11 cellular contexts compared by ENCODE assay signal in the genomic region with DNA sequence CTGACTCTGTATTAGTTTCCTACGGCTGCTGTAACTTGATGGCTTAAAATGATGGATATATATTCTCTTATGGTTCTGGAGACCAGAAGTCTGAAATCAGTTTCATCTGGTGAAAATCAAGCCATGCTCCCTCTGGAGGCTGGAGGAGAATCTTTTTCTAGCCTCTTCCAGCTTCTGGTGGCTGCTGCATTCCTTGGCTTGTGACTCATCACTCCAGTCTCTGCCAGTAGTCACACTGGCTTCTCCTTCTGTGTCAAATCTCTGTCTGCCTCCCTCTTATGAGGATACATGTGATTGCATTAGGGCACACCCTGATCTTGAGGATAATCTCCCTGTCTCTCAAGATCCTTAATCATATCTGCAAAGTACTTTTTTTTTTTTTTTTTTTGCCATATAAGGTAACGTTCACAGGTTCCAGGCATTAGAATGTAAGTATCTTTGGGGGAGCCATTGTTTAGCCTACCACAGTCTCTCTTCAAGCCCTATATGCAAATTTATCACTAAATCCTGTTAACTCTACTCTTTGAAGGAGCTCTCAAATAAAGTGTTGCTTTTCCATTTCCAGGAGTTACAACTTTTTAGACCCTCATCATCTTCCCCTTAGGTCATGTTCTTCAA. TPM values are rescaled to one million over a fixed set of nuclear protein-coding genes. Genes with fewer than 3 reads are reported as not detected.
A peak's percentile ranks its signal among the peaks of the same experiment; 100 is the strongest.
DNase-seq lines count a peak whose midpoint lies in the region; ATAC-seq and TF ChIP-seq lines count a peak whose summit lies in the region.
"Had no signal": no experiment of that assay in that cellular context is flagged by ENCODE, and none has a peak within 500 bp of the region (broad histone marks: within the 10 kb centered on the region; RNA-seq: fewer than 3 reads in every experiment).

No MANE protein-coding gene starts in this region.

- H3K4me1 ChIP-seq in RWPE2 (ENCODE audit: insufficient read depth, poor library complexity, severe bottlenecking), result peaks cover 11% of the 10 kb centered on the region
- no peaks in the 10 kb centered on the region for H3K4me1 ChIP-seq in upper lobe of right lung

- no peaks in the 10 kb centered on the region for H3K36me3 Mint-ChIP-seq in activated CD4-positive, alpha-beta T cell treated with anti-CD3 and anti-CD28 coated beads, Interleukin-2, amount 10 ng/mL, durations not matched to agents 7 days and 5 days (ENCODE audit: low read depth)
- H3K36me3 Mint-ChIP-seq in activated CD8-positive, alpha-beta T cell treated with anti-CD3 and anti-CD28 coated beads, Interleukin-2, amount 10 ng/mL, durations not matched to agents 7 days and 5 days (ENCODE audit: low read depth), result no peaks in the 10 kb centered on the region

- H3K27ac ChIP-seq in RWPE2 (ENCODE audit: poor library complexity, severe bottlenecking), result peak overlapping the region; percentile 45
- no peak overlapping the region for H3K27ac ChIP-seq in upper lobe of right lung

- H3K4me1 Mint-ChIP-seq in activated CD4-positive, alpha-beta T cell treated with anti-CD3 and anti-CD28 coated beads, Interleukin-2, amount 10 ng/mL, durations not matched to agents 7 days and 5 days, result no peaks in the 10 kb centered on the region
- no peaks in the 10 kb centered on the region for H3K4me1 Mint-ChIP-seq in activated CD8-positive, alpha-beta T cell treated with anti-CD3 and anti-CD28 coated beads, Interleukin-2, amount 10 ng/mL, durations not matched to agents 7 days and 5 days (ENCODE audit: low read depth)

- H3K27me3 ChIP-seq in RWPE2 (ENCODE audit: insufficient read depth, poor library complexity, severe bottlenecking) (no peaks in the 10 kb centered on the region), upper lobe of right lung (no peaks in the 10 kb centered on the region)

- peaks cover 34% of the 10 kb centered on the region for H3K36me3 ChIP-seq in RWPE2 (ENCODE audit: low read depth)
- peaks cover 4% of the 10 kb centered on the region for H3K36me3 ChIP-seq in upper lobe of right lung

- H3K27ac Mint-ChIP-seq in activated CD4-positive, alpha-beta T cell treated with anti-CD3 and anti-CD28 coated beads, Interleukin-2, amount 10 ng/mL, durations not matched to agents 7 days and 5 days, result no peak overlapping the region
- H3K27ac Mint-ChIP-seq in activated CD8-positive, alpha-beta T cell treated with anti-CD3 and anti-CD28 coated beads, Interleukin-2, amount 10 ng/mL, durations not matched to agents 7 days and 5 days, result no peak overlapping the region
- H3K27ac Mint-ChIP-seq: dendritic cell treated with granulocyte-macrophage colony-stimulating factor and Interleukin-4, amounts not matched to agents 40 ng/mL and 50 ng/mL, for 4 days had no signal

- POLR2A ChIA-PET in activated CD4-positive, alpha-beta T cell treated with anti-CD3 and anti-CD28 coated beads, Interleukin-2, amount 10 ng/mL, durations not matched to agents 7 days and 5 days (lab: Charles Lee), result no interaction called here
- POLR2A ChIA-PET in activated CD8-positive, alpha-beta T cell treated with anti-CD3 and anti-CD28 coated beads, Interleukin-2, amount 10 ng/mL, durations not matched to agents 7 days and 5 days (lab: Charles Lee), result no interaction called here

- H3K9me3 Mint-ChIP-seq in activated CD4-positive, alpha-beta T cell treated with anti-CD3 and anti-CD28 coated beads, Interleukin-2, amount 10 ng/mL, durations not matched to agents 7 days and 5 days, result no peaks in the 10 kb centered on the region
- no peaks in the 10 kb centered on the region for H3K9me3 Mint-ChIP-seq in activated CD8-positive, alpha-beta T cell treated with anti-CD3 and anti-CD28 coated beads, Interleukin-2, amount 10 ng/mL, durations not matched to agents 7 days and 5 days (ENCODE audit: insufficient read depth)
- H3K9me3 Mint-ChIP-seq: dendritic cell treated with granulocyte-macrophage colony-stimulating factor and Interleukin-4, amounts not matched to agents 40 ng/mL and 50 ng/mL, for 4 days had no signal

- H3K4me3 ChIP-seq in RWPE2 (ENCODE audit: severe bottlenecking) (no peak overlapping the region), foreskin fibroblast (ENCODE audit: low read depth in 1 of 2, low read length in 2 of 2) (no peak overlapping the region), upper lobe of right lung (no peak overlapping the region)

- H3K9me3 ChIP-seq in RWPE2 (ENCODE audit: severe bottlenecking) (no peaks in the 10 kb centered on the region), upper lobe of right lung (no peaks in the 10 kb centered on the region)

- intact Hi-C loops in upper lobe of right lung (cut with DNase I), result no loop called here

- peak; percentile 1 for DNase-seq in SKM-1 treated with dmso at 0.1 percent for 144 hours (lab: John Stamatoyannopoulos, UW; ENCODE audit: unreplicated experiment)
- no peak for DNase-seq in SKM-1 (lab: John Stamatoyannopoulos, UW; ENCODE audit: unreplicated experiment)
- DNase-seq in RWPE2 (ENCODE audit: low spot score), result peak; percentile 79
- peak; percentile 89 to 95 for DNase-seq in foreskin fibroblast
- DNase-seq in upper lobe of right lung, result no peak
- DNase-seq in activated CD4-positive, alpha-beta T cell treated with anti-CD3 and anti-CD28 coated beads, Interleukin-2, amount 10 ng/mL, durations not matched to agents 7 days and 5 days, result no peak
- no peak for DNase-seq in activated CD8-positive, alpha-beta T cell treated with anti-CD3 and anti-CD28 coated beads, Interleukin-2, amount 10 ng/mL, durations not matched to agents 7 days and 5 days
- DNase-seq: DND-41, NCI-H1417 treated with DMSO at 0.1 percent for 48 hours had no signal

- CTCF ChIA-PET in activated CD4-positive, alpha-beta T cell treated with anti-CD3 and anti-CD28 coated beads, Interleukin-2, amount 10 ng/mL, durations not matched to agents 7 days and 5 days (lab: Charles Lee), result no interaction called here
- CTCF ChIA-PET in activated CD8-positive, alpha-beta T cell treated with anti-CD3 and anti-CD28 coated beads, Interleukin-2, amount 10 ng/mL, durations not matched to agents 7 days and 5 days (lab: Charles Lee), result interaction anchor here (0.8 kb wide), 1 partner anchor 94 kb away, joined by 3 read pairs; a partner anchor contains a TSS

- peak; percentile 100 for ATAC-seq in RWPE2 (ENCODE audit: low read depth)
- ATAC-seq in upper lobe of right lung, result peak; percentile 58
- no peak for ATAC-seq in HG03460 (IDR thresholded peaks at IDR 0.05; ENCODE audit: unreplicated experiment)
- ATAC-seq in activated CD8-positive, alpha-beta T cell treated with anti-CD3 and anti-CD28 coated beads, Interleukin-2, amount 10 ng/mL, durations not matched to agents 7 days and 5 days, result no peak

- TF ChIP-seq CTCF in RWPE2 (IDR thresholded peaks at IDR 0.05; ENCODE audit: poor library complexity, severe bottlenecking) (peak; percentile 92), foreskin fibroblast (IDR thresholded peaks at IDR 0.05; ENCODE audit: low read depth, low read length) (peak; percentile 64), upper lobe of right lung (IDR thresholded peaks at IDR 0.05) (no peak)

- H3K27me3 Mint-ChIP-seq in activated CD4-positive, alpha-beta T cell treated with anti-CD3 and anti-CD28 coated beads, Interleukin-2, amount 10 ng/mL, durations not matched to agents 7 days and 5 days, result no peaks in the 10 kb centered on the region
- no peaks in the 10 kb centered on the region for H3K27me3 Mint-ChIP-seq in activated CD8-positive, alpha-beta T cell treated with anti-CD3 and anti-CD28 coated beads, Interleukin-2, amount 10 ng/mL, durations not matched to agents 7 days and 5 days (ENCODE audit: low read depth)
- H3K27me3 Mint-ChIP-seq: dendritic cell treated with granulocyte-macrophage colony-stimulating factor and Interleukin-4, amounts not matched to agents 40 ng/mL and 50 ng/mL, for 4 days had no signal

- H3K4me3 Mint-ChIP-seq in activated CD4-positive, alpha-beta T cell treated with anti-CD3 and anti-CD28 coated beads, Interleukin-2, amount 10 ng/mL, durations not matched to agents 7 days and 5 days, result no peak overlapping the region
- no peak overlapping the region for H3K4me3 Mint-ChIP-seq in activated CD8-positive, alpha-beta T cell treated with anti-CD3 and anti-CD28 coated beads, Interleukin-2, amount 10 ng/mL, durations not matched to agents 7 days and 5 days
- H3K4me3 Mint-ChIP-seq: dendritic cell treated with granulocyte-macrophage colony-stimulating factor and Interleukin-4, amounts not matched to agents 40 ng/mL and 50 ng/mL, for 4 days had no signal

RNA-seq across cellular contexts. Expression of a gene that starts 17.8 kb away (rescaled TPM):
- total RNA-seq in upper lobe of right lung, result 16.6 TPM
- 1 to 10 TPM; 5.0 to 7.7 TPM for total RNA-seq in activated CD4-positive, alpha-beta T cell treated with anti-CD3 and anti-CD28 coated beads, Interleukin-2, amount 10 ng/mL, durations not matched to agents 7 days and 5 days
- total RNA-seq in activated CD8-positive, alpha-beta T cell treated with anti-CD3 and anti-CD28 coated beads, Interleukin-2, amount 10 ng/mL, durations not matched to agents 7 days and 5 days, result 1 to 10 TPM; 5.7 to 6.3 TPM

RNA-seq across cellular contexts. Expression of a gene that starts 50.2 kb away (rescaled TPM):
- total RNA-seq in upper lobe of right lung, result not detected
- total RNA-seq in activated CD4-positive, alpha-beta T cell treated with anti-CD3 and anti-CD28 coated beads, Interleukin-2, amount 10 ng/mL, durations not matched to agents 7 days and 5 days, result not detected
- total RNA-seq in activated CD8-positive, alpha-beta T cell treated with anti-CD3 and anti-CD28 coated beads, Interleukin-2, amount 10 ng/mL, durations not matched to agents 7 days and 5 days, result not detected

RNA-seq across cellular contexts. Expression of a gene that starts 51.6 kb away (rescaled TPM):
- 22.0 TPM for total RNA-seq in upper lobe of right lung
- 10 to 100 TPM; 23.3 to 25.9 TPM for total RNA-seq in activated CD4-positive, alpha-beta T cell treated with anti-CD3 and anti-CD28 coated beads, Interleukin-2, amount 10 ng/mL, durations not matched to agents 7 days and 5 days
- 10 to 100 TPM; 24.4 to 25.6 TPM for total RNA-seq in activated CD8-positive, alpha-beta T cell treated with anti-CD3 and anti-CD28 coated beads, Interleukin-2, amount 10 ng/mL, durations not matched to agents 7 days and 5 days

Comparison
In these comparisons a context has a peak if more than half of its experiments do, and no peak if none do; other contexts are left out.
1. DNase-seq: peak in SKM-1 treated with dmso at 0.1 percent for 144 hours (single experiment), RWPE2 (single experiment) and foreskin fibroblast (2 of 2); none in SKM-1 (single experiment), upper lobe of right lung (single experiment), activated CD4-positive, alpha-beta T cell treated with anti-CD3 and anti-CD28 coated beads, Interleukin-2, amount 10 ng/mL, durations not matched to agents 7 days and 5 days (single experiment) and activated CD8-positive, alpha-beta T cell treated with anti-CD3 and anti-CD28 coated beads, Interleukin-2, amount 10 ng/mL, durations not matched to agents 7 days and 5 days (single experiment).
2. ATAC-seq: peak in RWPE2 (single experiment) and upper lobe of right lung (single experiment); none in HG03460 (single experiment) and activated CD8-positive, alpha-beta T cell treated with anti-CD3 and anti-CD28 coated beads, Interleukin-2, amount 10 ng/mL, durations not matched to agents 7 days and 5 days (single experiment).